ENCODE assay signal across 29 cellular contexts in the genomic region with DNA sequence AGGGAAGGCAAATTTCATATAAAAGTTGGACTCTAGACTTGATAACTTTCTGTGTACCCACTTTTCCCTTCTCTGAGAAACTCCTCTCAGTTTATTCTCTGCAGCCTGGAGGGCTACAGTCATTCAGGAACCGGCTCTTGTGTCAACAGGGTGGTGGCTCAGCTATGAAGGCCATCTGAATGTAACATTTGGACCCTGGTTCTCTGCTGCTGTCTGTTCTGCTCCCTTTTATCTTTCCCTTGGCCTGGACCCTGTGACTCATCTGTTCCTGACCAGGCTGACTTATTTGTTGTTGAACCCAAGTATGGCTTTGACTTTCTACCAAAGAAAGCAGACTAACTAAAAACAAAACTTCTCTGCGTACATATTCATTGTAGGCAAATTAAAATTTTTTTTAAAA.
DNase-seq lines count a peak whose midpoint lies in the region; ATAC-seq and TF ChIP-seq lines count a peak whose summit lies in the region.
"Had no signal": no experiment of that assay in that cellular context is flagged by ENCODE, and none has a peak within 500 bp of the region (broad histone marks: within the 10 kb centered on the region; RNA-seq: fewer than 3 reads in every experiment).

No MANE protein-coding gene starts in this region.

- DNase-seq in EH (ENCODE audit: low read depth) (peak; percentile 57), M059J (ENCODE audit: low read depth) (peak; percentile 25), colonic mucosa (peak; percentile 25), osteoblast (ENCODE audit: insufficient read length, low spot score, missing footprints) (peak; percentile 87), CD1c-positive myeloid dendritic cell (ENCODE audit: extremely low spot score) (no peak), NCI-H2107 treated with DMSO at 0.1 percent for 48 hours (lab: John Stamatoyannopoulos, UW; ENCODE audit: unreplicated experiment) (no peak), left lung (no peak)
- DNase-seq: activated CD4-positive, alpha-beta T cell treated with anti-CD3 and anti-CD28 coated beads for 48 hours; activated CD8-positive, alpha-beta memory T cell treated with anti-CD3 and anti-CD28 coated beads for 24 hours; activated effector memory CD4-positive, alpha-beta T cell treated with anti-CD3 and anti-CD28 coated beads, Interleukin-2, amount 50 U/mL, for 16 hours; activated naive CD8-positive, alpha-beta T cell treated with anti-CD3 and anti-CD28 coated beads, Interleukin-2, amount 50 U/mL, for 24 hours; body of pancreas; C1 segment of cervical spinal cord; foreskin melanocyte; KG1; mesenchymal stem cell; NCI-H510A; NK-92 treated with Interleukin-12 subunit alpha and Interleukin-12 subunit beta, amount 100 ng/mL, for 24 hours; SHP77; sigmoid colon; stimulated activated naive CD4-positive, alpha-beta T cell treated with Interleukin-2 at 50 U/mL for 16 hours; T1000; testis; WERI-Rb-1 had no signal

- H3K9me3 ChIP-seq in colonic mucosa: no peaks in the 10 kb centered on the region
- no peaks in the 10 kb centered on the region for H3K9me3 ChIP-seq in osteoblast (ENCODE audit: low read depth, low read length)
- no peaks in the 10 kb centered on the region for H3K9me3 ChIP-seq in left lung
- H3K9me3 ChIP-seq: body of pancreas, neutrophil, prostate gland, sigmoid colon, testis had no signal

- H3K27me3 ChIP-seq in colonic mucosa (no peaks in the 10 kb centered on the region), osteoblast (ENCODE audit: insufficient read depth, low read length) (no peaks in the 10 kb centered on the region), left lung (peaks cover 0 to under 1% of the 10 kb centered on the region in 2 donors)
- H3K27me3 ChIP-seq: body of pancreas, neutrophil, sigmoid colon, testis had no signal

- intact Hi-C loops in colonic mucosa (cut with DNase I): no loop called here
- intact Hi-C loops in left lung (cut with DNase I): no loop called here

- ATAC-seq in GM21619 (IDR thresholded peaks at IDR 0.05; ENCODE audit: unreplicated experiment): no peak
- ATAC-seq in left lung: no peak
- ATAC-seq: activated naive CD8-positive, alpha-beta T cell treated with anti-CD3 and anti-CD28 coated beads, Interleukin-2, amount 50 U/mL, for 24 hours; body of pancreas; GM23338 had no signal

- H3K36me3 ChIP-seq in colonic mucosa (no peaks in the 10 kb centered on the region), osteoblast (ENCODE audit: insufficient read depth, low read length) (no peaks in the 10 kb centered on the region), left lung (no peaks in the 10 kb centered on the region)
- H3K36me3 ChIP-seq: neutrophil, prostate gland, sigmoid colon, WERI-Rb-1 had no signal

- no peaks in the 10 kb centered on the region for H3K4me1 ChIP-seq in colonic mucosa
- H3K4me1 ChIP-seq in osteoblast (ENCODE audit: insufficient read depth, low read length): peaks cover 4% of the 10 kb centered on the region
- no peaks in the 10 kb centered on the region for H3K4me1 ChIP-seq in left lung
- H3K4me1 ChIP-seq: body of pancreas, prostate gland, sigmoid colon, testis had no signal

- no peak overlapping the region for H3K4me2 ChIP-seq in osteoblast (ENCODE audit: insufficient read depth, low read length)
- H3K4me2 ChIP-seq: GM23338 had no signal

- no peaks in the 10 kb centered on the region for H4K20me1 ChIP-seq in osteoblast (ENCODE audit: insufficient read depth, low read length)

- H3K9ac ChIP-seq in colonic mucosa (ENCODE audit: low read depth in 2 of 2, low read length in 2 of 2): no peak overlapping the region

- H3K27ac ChIP-seq in colonic mucosa: no peak overlapping the region
- no peak overlapping the region for H3K27ac ChIP-seq in osteoblast (ENCODE audit: low read depth, low read length)
- H3K27ac ChIP-seq in left lung: no peak overlapping the region
- H3K27ac ChIP-seq: body of pancreas, epithelial cell of prostate, neutrophil, prostate gland, sigmoid colon, testis, WERI-Rb-1 had no signal

- no peak for TF ChIP-seq CTCF in colonic mucosa (IDR thresholded peaks at IDR 0.05)
- no peak for TF ChIP-seq CTCF in osteoblast (IDR thresholded peaks at IDR 0.05; ENCODE audit: extremely low read depth, low read depth, low read length)
- TF ChIP-seq CTCF in left lung (IDR thresholded peaks at IDR 0.05): no peak

- peak overlapping the region; percentile 3 for H2AFZ ChIP-seq in osteoblast (ENCODE audit: low read length)
- H2AFZ ChIP-seq: GM23338 had no signal

- H3K4me3 ChIP-seq in colonic mucosa (no peak overlapping the region), osteoblast (ENCODE audit: insufficient read depth, low read length) (no peak overlapping the region), left lung (no peak overlapping the region)
- H3K4me3 ChIP-seq: body of pancreas, GM23338, prostate gland, sigmoid colon, testis had no signal

- no peaks in the 10 kb centered on the region for H3K79me2 ChIP-seq in osteoblast (ENCODE audit: insufficient read depth, low read length)

Comparison
In these comparisons a context has a peak if more than half of its experiments do, and no peak if none do; other contexts are left out.
1. DNase-seq: peak in EH (single experiment), M059J (single experiment), colonic mucosa (single experiment) and osteoblast (single experiment); none in CD1c-positive myeloid dendritic cell (single experiment), NCI-H2107 treated with DMSO at 0.1 percent for 48 hours (single experiment) and left lung (0 of 2).